8 cellular contexts compared by ENCODE assay signal in genomic region chr11:116513894-116514293, GRCh38.
A peak's percentile ranks its signal among the peaks of the same experiment; 100 is the strongest.
DNase-seq lines count a peak whose midpoint lies in the region; ATAC-seq and TF ChIP-seq lines count a peak whose summit lies in the region.

No MANE protein-coding gene starts in this region.

- H3K4me1 ChIP-seq in hepatocyte (ENCODE audit: insufficient read depth): no peaks in the 10 kb centered on the region

- DNase-seq in AG10803 (ENCODE audit: low read depth): peak; percentile 43
- DNase-seq in GM12865 (ENCODE audit: low read depth): peak; percentile 66
- peak; percentile 28 for DNase-seq in RKO (ENCODE audit: low spot score)
- DNase-seq in hepatocyte (ENCODE audit: low spot score): peak; percentile 54
- no peak for DNase-seq in activated gamma-delta T cell treated with Interleukin-2 at 50 U/mL for 16 hours
- no peak for DNase-seq in SKM-1 treated with dmso at 0.1 percent for 144 hours (lab: John Stamatoyannopoulos, UW; ENCODE audit: unreplicated experiment)
- DNase-seq in RWPE1 (ENCODE audit: low spot score): no peak

- TF ChIP-seq CTCF in AG10803 (conservative IDR thresholded peaks at IDR 0.05; ENCODE audit: low read length) (peak; percentile 46), GM12865 (IDR thresholded peaks at IDR 0.05; ENCODE audit: insufficient read depth, low read depth, low read length, missing control alignments) (peak; percentile 52), hepatocyte (IDR thresholded peaks at IDR 0.05; ENCODE audit: poor library complexity) (peak; percentile 45), RWPE1 (conservative IDR thresholded peaks at IDR 0.05; ENCODE audit: low read depth) (no peak)

- H3K9me3 ChIP-seq in hepatocyte (ENCODE audit: low read depth): no peaks in the 10 kb centered on the region

- CTCF ChIA-PET in RWPE1 (lab: Yijun Ruan, JAX): interaction anchor here (1.8 kb wide), 1 partner anchor 128 kb away, joined by 5 read pairs; no protein-coding TSS in a partner anchor

- H3K79me2 ChIP-seq in hepatocyte: no peaks in the 10 kb centered on the region

- no peak overlapping the region for H3K4me3 ChIP-seq in AG10803 (ENCODE audit: low read length)
- H3K4me3 ChIP-seq in GM12865 (ENCODE audit: low read depth, low read length): no peak overlapping the region
- H3K4me3 ChIP-seq in hepatocyte: no peak overlapping the region

- POLR2A ChIA-PET in RWPE1 (lab: Yijun Ruan, JAX; ENCODE audit: low non-redundant PET): no interaction called here

- H3K27me3 ChIP-seq in hepatocyte: peaks cover 10% of the 10 kb centered on the region

- H3K4me2 ChIP-seq in hepatocyte: no peak overlapping the region

- H3K9me2 ChIP-seq in hepatocyte (replicated peaks; ENCODE audit: insufficient read depth): no peaks in the 10 kb centered on the region

- H3K27ac ChIP-seq in hepatocyte (no peak overlapping the region), RWPE1 (no peak overlapping the region)

- H4K20me1 ChIP-seq in hepatocyte (ENCODE audit: insufficient read depth, poor library complexity, severe bottlenecking): no peaks in the 10 kb centered on the region

- ATAC-seq in GM19467 (IDR thresholded peaks at IDR 0.05; ENCODE audit: unreplicated experiment): no peak

- H3K36me3 ChIP-seq in hepatocyte (replicated peaks; ENCODE audit: insufficient read depth, low read depth): no peaks in the 10 kb centered on the region

- WGBS in hepatocyte (ENCODE audit: low lambda C conversion rate, missing lambda C conversion rate): 61% methylated on average over 8 of the region's 8 CpGs

- no peak overlapping the region for H2AFZ ChIP-seq in hepatocyte

Comparison
In these comparisons a context has a peak if more than half of its experiments do, and no peak if none do; other contexts are left out.
1. DNase-seq: peak in AG10803 (single experiment), GM12865 (single experiment), RKO (single experiment) and hepatocyte (single experiment); none in activated gamma-delta T cell treated with Interleukin-2 at 50 U/mL for 16 hours (single experiment), SKM-1 treated with dmso at 0.1 percent for 144 hours (single experiment) and RWPE1 (single experiment).